Comparison of ENCODE assay signal across 20 cellular contexts in genomic region chr2:3101704-3102055, GRCh38.
"Had no signal": no experiment of that assay in that cellular context is flagged by ENCODE, and none has a peak within 500 bp of the region (broad histone marks: within the 10 kb centered on the region; RNA-seq: fewer than 3 reads in every experiment).

No MANE protein-coding gene starts in this region.

- H3K4me1 Mint-ChIP-seq: central memory CD8-positive, alpha-beta T cell had no signal

- ATAC-seq: activated T-cell treated with anti-CD3 and anti-CD28 coated beads, Interleukin-2, amount 50 U/mL, for 4 hours; esophagus mucosa had no signal

- H3K36me3 Mint-ChIP-seq: activated naive CD8-positive, alpha-beta T cell treated with anti-CD3 and anti-CD28 coated beads for 36 hours; naive B cell had no signal

- H3K4me1 ChIP-seq: breast epithelium, transverse colon, uterus had no signal

- H3K9me3 ChIP-seq: breast epithelium, transverse colon, uterus had no signal

- H3K27me3 ChIP-seq: transverse colon, uterus had no signal

- H3K27ac Mint-ChIP-seq: activated naive CD8-positive, alpha-beta T cell treated with anti-CD3 and anti-CD28 coated beads for 36 hours; activated T-helper 2 cell treated with anti-CD3 and anti-CD28 coated beads, Interferon-gamma antibody, Interleukin-2, Interleukin-4, amounts not matched to agents 10 μg/mL and 5 μg/mL and 100 μg/mL, durations not matched to agents 14 hours and 24 hours and 36 hours; progenitor cell of endocrine pancreas; stimulated activated naive CD8-positive, alpha-beta T cell treated with anti-CD3 and anti-CD28 coated beads, Interleukin-15, Interleukin-2, amounts not matched to agents 100 ng/mL and 50 ng/mL, for 24 hours had no signal

- H3K4me3 Mint-ChIP-seq: activated naive CD8-positive, alpha-beta T cell treated with anti-CD3 and anti-CD28 coated beads for 36 hours; activated T-cell treated with anti-CD3 and anti-CD28 coated beads, Interleukin-2, amount 50 U/mL, for 4 hours; central memory CD8-positive, alpha-beta T cell; stimulated activated naive CD8-positive, alpha-beta T cell treated with anti-CD3 and anti-CD28 coated beads, Interleukin-15, Interleukin-2, amounts not matched to agents 100 ng/mL and 50 ng/mL, for 24 hours had no signal

- H3K9me3 Mint-ChIP-seq: activated naive CD8-positive, alpha-beta T cell treated with anti-CD3 and anti-CD28 coated beads for 36 hours; activated T-cell treated with anti-CD3 and anti-CD28 coated beads, Interleukin-2, amount 50 U/mL, for 4 hours; activated T-helper 2 cell treated with anti-CD3 and anti-CD28 coated beads, Interferon-gamma antibody, Interleukin-2, Interleukin-4, amounts not matched to agents 10 μg/mL and 5 μg/mL and 100 μg/mL, durations not matched to agents 14 hours and 24 hours and 36 hours; central memory CD8-positive, alpha-beta T cell; naive B cell; stimulated activated naive CD8-positive, alpha-beta T cell treated with anti-CD3 and anti-CD28 coated beads, Interleukin-15, Interleukin-2, amounts not matched to agents 100 ng/mL and 50 ng/mL, for 24 hours had no signal

- H3K4me3 ChIP-seq: breast epithelium, transverse colon, uterus had no signal

- H3K36me3 ChIP-seq: breast epithelium, transverse colon, uterus had no signal

- H3K27ac ChIP-seq: breast epithelium, transverse colon, uterus had no signal

- DNase-seq: activated CD4-positive, alpha-beta T cell treated with anti-CD3 and anti-CD28 coated beads for 1 hour; activated CD4-positive, alpha-beta T cell treated with anti-CD3 and anti-CD28 coated beads, Interleukin-2, amount 50 U/mL, for 4 hours; activated CD8-positive, alpha-beta memory T cell treated with anti-CD3 and anti-CD28 coated beads for 24 hours; activated naive CD4-positive, alpha-beta T cell; activated naive CD8-positive, alpha-beta T cell treated with anti-CD3 and anti-CD28 coated beads for 36 hours; activated T-cell treated with anti-CD3 and anti-CD28 coated beads, Interleukin-2, amount 50 U/mL, for 4 hours; effector memory CD4-positive, alpha-beta T cell; hypothalamus; mesenchymal stem cell; naive B cell; stimulated activated CD4-positive, alpha-beta T cell treated with anti-CD3 and anti-CD28 coated beads, Interleukin-4, amount 100 ng/mL, for 24 hours; T-helper 1 cell; transverse colon; uterus had no signal
